ENCODE assay signal across 15 cellular contexts in genomic region chr10:122310311-122311050, GRCh38. TPM values are rescaled to one million over a fixed set of nuclear protein-coding genes. Genes with fewer than 3 reads are reported as not detected.
DNase-seq lines count a peak whose midpoint lies in the region; ATAC-seq, FAIRE-seq and TF ChIP-seq lines count a peak whose summit lies in the region.
"Had no signal": no experiment of that assay in that cellular context is flagged by ENCODE, and none has a peak within 500 bp of the region (broad histone marks: within the 10 kb centered on the region; RNA-seq: fewer than 3 reads in every experiment).

No MANE protein-coding gene starts in this region.

- H4K20me1 ChIP-seq in HepG2 (ENCODE audit: insufficient read depth, low read length): no peaks in the 10 kb centered on the region

- peak; percentile 49 to 92; a peak in 3 of 4 replicates for TF ChIP-seq EP300 in HepG2 (IDR thresholded peaks at IDR 0.05; ENCODE audit: low read depth in 2 of 2, low read length in 2 of 2)
- TF ChIP-seq EP300 in HepG2 (CRISPR knock-in tag; IDR thresholded peaks at IDR 0.05; ENCODE audit: borderline replicate concordance): peak; percentile 92

- CTCF ChIA-PET in HepG2 (lab: Yijun Ruan, JAX; ENCODE audit: low intra/inter-chr PET ratio, low total read pairs): interaction anchor here (1.1 kb wide), 1 partner anchor 12 kb away, joined by 3 read pairs; no protein-coding TSS in a partner anchor

- peak overlapping the region; percentile 85 for H3K4me2 ChIP-seq in HepG2 (ENCODE audit: low read depth, low read length)
- H3K4me2 ChIP-seq: KMS-11 had no signal

- ATAC-seq in HepG2 (peak; percentile 99), GM21576 (IDR thresholded peaks at IDR 0.05; ENCODE audit: unreplicated experiment) (no peak)
- ATAC-seq: stimulated activated memory B cell treated with anti-CD40 and anti-IgM and Interleukin-4, amounts not matched to agents 10 μg/mL and 1 μg/mL and 100 μg/mL, for 72 hours had no signal

- H3K27ac ChIP-seq in brain microvascular endothelial cell (peak overlapping the region; percentile 3), HepG2 (ENCODE audit: extremely low read length, insufficient read depth, low read length) (peak overlapping the region; percentile 95), stomach smooth muscle (ENCODE audit: low read length) (peak overlapping the region; percentile 94)
- H3K27ac ChIP-seq: KMS-11 had no signal

- no peak overlapping the region for H3K4me3 ChIP-seq in NB4 (ENCODE audit: low read depth, low read length)
- H3K4me3 ChIP-seq in brain microvascular endothelial cell (ENCODE audit: low read depth, low read length): no peak overlapping the region
- peak overlapping the region; percentile 5 to 55 (median 37); a peak in 5 of 6 replicates for H3K4me3 ChIP-seq in HepG2 (replicated peaks in 1 of 3; ENCODE audit: insufficient read depth in 1 of 3, low read depth in 2 of 3, low read length in 3 of 3)
- no peak overlapping the region for H3K4me3 ChIP-seq in stomach smooth muscle (ENCODE audit: low read length in 2 of 2)

- H3K36me3 ChIP-seq in brain microvascular endothelial cell (replicated peaks) (no peaks in the 10 kb centered on the region), HepG2 (replicated peaks in 1 of 2; ENCODE audit: control insufficient read depth in 1 of 2, insufficient read depth in 2 of 2, low read length in 2 of 2) (no peaks in the 10 kb centered on the region), stomach smooth muscle (ENCODE audit: control insufficient read depth in 2 of 2, insufficient read depth in 2 of 2, low read length in 2 of 2) (no peaks in the 10 kb centered on the region)

- H3K4me1 ChIP-seq in HepG2 (ENCODE audit: insufficient read depth, low read length) (peaks cover 72% of the 10 kb centered on the region), stomach smooth muscle (ENCODE audit: control insufficient read depth, insufficient read depth, low read length) (peaks cover 37% of the 10 kb centered on the region)

- H3K27me3 ChIP-seq in brain microvascular endothelial cell (replicated peaks) (no peaks in the 10 kb centered on the region), HepG2 (ENCODE audit: control insufficient read depth in 1 of 2, insufficient read depth in 2 of 2, low read length in 2 of 2) (no peaks in the 10 kb centered on the region), stomach smooth muscle (ENCODE audit: control insufficient read depth in 1 of 2, insufficient read depth in 2 of 2, low read length in 2 of 2) (no peaks in the 10 kb centered on the region)

- TF ChIP-seq POLR2A in NB4 (IDR thresholded peaks at IDR 0.05; ENCODE audit: extremely low read depth, insufficient read length) (no peak), HepG2 (IDR thresholded peaks at IDR 0.05; ENCODE audit: insufficient read depth in 1 of 2, low read depth in 2 of 2, low read length in 2 of 2) (peak; percentile 83 to 92)

- in situ Hi-C loops in brain microvascular endothelial cell (cut with HindIII; ENCODE audit: low pct_ligation_motif_present, low sequenced_read_pairs) (no loop called here), HepG2 (cut with HindIII; ENCODE audit: extremely low pct_ligation_motif_present, low pct_unique_long_range_greater_than_20kb) (no loop called here)

- WGBS in HepG2 (ENCODE audit: low lambda C conversion rate): 3% methylated on average over 14 of the region's 18 CpGs

- FAIRE-seq in HepG2 (lab: Jason Lieb, UNC): peak; percentile 96

- H3K79me2 ChIP-seq in HepG2 (ENCODE audit: insufficient read depth, low read length): no peaks in the 10 kb centered on the region

- H3K9ac ChIP-seq in HepG2 (ENCODE audit: insufficient read depth, low read depth, low read length) (peak overlapping the region; percentile 71), stomach smooth muscle (ENCODE audit: low read length in 2 of 2) (peak overlapping the region in 1 of 2 donors; percentile 28)
- H3K9ac ChIP-seq: KMS-11 had no signal

- no TSS peak for BruUV-seq in HepG2 (replicated peaks; lab: Mats Ljungman, UMichigan)

- peak; percentile 88 for TF ChIP-seq RAD21 in HepG2 (CRISPR knock-in tag; IDR thresholded peaks at IDR 0.05)

- POLR2A ChIA-PET in HepG2 (lab: Yijun Ruan, JAX): interaction anchor here (0.7 to 5.0 kb wide), 27 partner anchors 9 to 710 kb away, joined by 3 to 141 read pairs (median 5); partner anchors contain the start of gene PLEKHA1

- no peak for TF ChIP-seq CTCF in NB4 (IDR thresholded peaks at IDR 0.05; ENCODE audit: low read depth, low read length)
- TF ChIP-seq CTCF in brain microvascular endothelial cell (IDR thresholded peaks at IDR 0.05; ENCODE audit: low read depth, low read length, missing control alignments): peak; percentile 4
- TF ChIP-seq CTCF in HepG2 (CRISPR knock-in tag; IDR thresholded peaks at IDR 0.05): peak; percentile 85

- intact Hi-C loops in HepG2 (cut with micrococcal nuclease; ENCODE audit: unreplicated experiment): loop anchor here (1.0 to 2.0 kb wide), 2 partner anchors 21 to 62 kb away; no protein-coding TSS in a partner anchor

- DNase-seq in NB4 (ENCODE audit: low read depth): peak; percentile 12
- DNase-seq in brain microvascular endothelial cell: peak; percentile 38
- DNase-seq in HepG2 (ENCODE audit: low spot score): peak; percentile 98
- DNase-seq in activated naive CD4-positive, alpha-beta T cell treated with Interleukin-2 at 50 U/mL for 16 hours: no peak
- no peak for DNase-seq in NCI-H510A treated with DMSO at 0.1 percent for 48 hours (lab: John Stamatoyannopoulos, UW)
- no peak for DNase-seq in NCI-H446 treated with DMSO at 0.1 percent for 48 hours (lab: John Stamatoyannopoulos, UW)
- DNase-seq: DMS 273 treated with DMSO at 0.1 percent for 48 hours, midbrain, NCI-H524 had no signal

- peaks cover 3% of the 10 kb centered on the region; the same call in 1 of the 2 replicates for H3K9me3 ChIP-seq in HepG2 (ENCODE audit: low read length)
- peaks cover 0 to 4% of the 10 kb centered on the region in 2 donors for H3K9me3 ChIP-seq in stomach smooth muscle (ENCODE audit: control insufficient read depth in 2 of 2, low read length in 2 of 2)

- H2AFZ ChIP-seq in HepG2 (ENCODE audit: low read length): no peak overlapping the region

TF ChIP-seq in HepG2, 621 proteins besides CTCF, POLR2A, EP300 and RAD21 (continues in another document):
- peak; percentile 22; the same call in 1 of the 2 replicates for TF ChIP-seq YEATS2 (CRISPR knock-in tag; IDR thresholded peaks at IDR 0.05; ENCODE audit: borderline replicate concordance)
- TF ChIP-seq ZNF609 (CRISPR knock-in tag; IDR thresholded peaks at IDR 0.05; ENCODE audit: borderline replicate concordance): peak; percentile 77

RNA-seq across cellular contexts. Expression of gene BTBD16, which starts 39.4 kb away (rescaled TPM):
- total RNA-seq in HepG2 (2016; rRNA removed; fragmentation: Illumina TruSeq; extraction: Trizol): 3.6 and 5.0 TPM in 2 replicates
- 7.2 and 7.4 TPM in 2 replicates for total RNA-seq in HepG2 (2016; cell fraction: cytosol; rRNA removed; fragmentation: Illumina TruSeq; extraction: Trizol; ENCODE audit: low read depth)
- 4.0 and 4.7 TPM in 2 replicates for total RNA-seq in HepG2 (2016; cell fraction: insoluble cytoplasmic fraction; rRNA removed; fragmentation: Illumina TruSeq; extraction: Trizol)
- 7.3 and 8.5 TPM in 2 replicates for total RNA-seq in HepG2 (2016; cell fraction: membrane; rRNA removed; fragmentation: Illumina TruSeq; extraction: Trizol)
- total RNA-seq in HepG2 (2016; cell fraction: nucleus; rRNA removed; fragmentation: Illumina TruSeq; extraction: Trizol): 3.1 and 3.4 TPM in 2 replicates
- polyA plus RNA-seq in HepG2 (2011; rRNA removed): 8.0 and 11.9 TPM in 2 replicates
- 8.3 and 9.7 TPM in 2 replicates for polyA plus RNA-seq in HepG2 (2011; cell fraction: cytosol; rRNA removed)
- polyA plus RNA-seq in HepG2 (2011; cell fraction: nucleus; rRNA removed): 5.4 and 5.5 TPM in 2 replicates
- polyA plus RNA-seq in HepG2 (2012): 7.8 and 9.0 TPM in 2 replicates
- 13.5 and 16.1 TPM in 2 replicates for polyA plus RNA-seq in HepG2 (2016; cell fraction: cytosol; fragmentation: Illumina TruSeq; extraction: Trizol; ENCODE audit: low read depth)
- 10.5 and 11.7 TPM in 2 replicates for polyA plus RNA-seq in HepG2 (2016; cell fraction: insoluble cytoplasmic fraction; fragmentation: Illumina TruSeq; extraction: Trizol; ENCODE audit: low read depth)
- polyA plus RNA-seq in HepG2 (2016; cell fraction: membrane; fragmentation: Illumina TruSeq; extraction: Trizol; ENCODE audit: low read depth): 14.2 and 14.7 TPM in 2 replicates
- 6.5 and 6.6 TPM in 2 replicates for polyA plus RNA-seq in HepG2 (2016; cell fraction: nucleus; fragmentation: Illumina TruSeq; extraction: Trizol; ENCODE audit: insufficient read depth, low read depth)
- polyA minus RNA-seq in HepG2 (2011; rRNA and poly(A)+ RNA removed; ENCODE audit: low replicate concordance): 0.44 and 32.3 TPM in 2 replicates
- polyA minus RNA-seq in HepG2 (2011; cell fraction: cytosol; rRNA and poly(A)+ RNA removed): 2.9 and 6.7 TPM in 2 replicates
- 8.0 and 8.9 TPM in 2 replicates for polyA minus RNA-seq in HepG2 (2011; cell fraction: nucleus; rRNA and poly(A)+ RNA removed)
- total RNA-seq: fibroblast of villous mesenchyme; T-helper 1 cell treated with Interleukin-12 subunit alpha and Interleukin-12 subunit beta and Interleukin-4 antibody, amounts not matched to agents 30 ng/mL and 1 ng/mL, for 36 hours had no signal

Comparison
In these comparisons a context has a peak if more than half of its experiments do, and no peak if none do; other contexts are left out.
1. DNase-seq: peak in NB4 (single experiment), brain microvascular endothelial cell (single experiment) and HepG2 (single experiment); none in activated naive CD4-positive, alpha-beta T cell treated with Interleukin-2 at 50 U/mL for 16 hours (single experiment), NCI-H510A treated with DMSO at 0.1 percent for 48 hours (single experiment) and NCI-H446 treated with DMSO at 0.1 percent for 48 hours (single experiment).
2. H3K4me3 ChIP-seq: peak in HepG2 (3 of 3); none in NB4 (single experiment), brain microvascular endothelial cell (single experiment) and stomach smooth muscle (0 of 2).
3. H3K27ac ChIP-seq: peak in every context shown above with its lines; median percentile 95 in HepG2; 94 in stomach smooth muscle; 3 in brain microvascular endothelial cell.